ENCODE assay signal across 11 cellular contexts in the genomic region with DNA sequence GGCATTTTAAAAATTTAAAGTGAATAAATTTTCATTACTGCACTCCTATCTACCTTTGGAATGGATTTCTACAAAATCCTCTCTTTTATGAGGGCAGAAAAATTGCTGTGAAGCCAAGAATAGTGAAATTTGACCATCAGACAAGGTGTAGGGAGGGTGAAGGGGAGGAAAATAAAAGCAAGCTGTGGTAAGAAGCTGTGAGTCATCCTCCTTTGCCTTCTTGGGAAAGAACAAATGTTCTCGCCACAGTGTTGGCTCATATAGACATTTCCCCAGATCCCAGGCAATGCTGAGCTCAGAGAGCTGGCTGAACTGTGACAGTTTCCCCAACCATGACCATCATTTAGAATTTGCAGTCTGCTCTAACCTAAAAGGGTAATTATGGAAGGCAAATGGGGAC.
DNase-seq lines count a peak whose midpoint lies in the region; ATAC-seq and TF ChIP-seq lines count a peak whose summit lies in the region.
"Had no signal": no experiment of that assay in that cellular context is flagged by ENCODE, and none has a peak within 500 bp of the region (broad histone marks: within the 10 kb centered on the region; RNA-seq: fewer than 3 reads in every experiment).

No MANE protein-coding gene starts in this region.

- no peaks in the 10 kb centered on the region for H3K9me3 ChIP-seq in HCT116 (ENCODE audit: control insufficient read depth in 1 of 2, insufficient read depth in 1 of 2, low read depth in 1 of 2, low read length in 2 of 2)
- no peaks in the 10 kb centered on the region for H3K9me3 ChIP-seq in adrenal gland (replicated peaks in 1 of 3)
- no peaks in the 10 kb centered on the region for H3K9me3 ChIP-seq in heart left ventricle
- no peaks in the 10 kb centered on the region for H3K9me3 ChIP-seq in skeletal muscle tissue (ENCODE audit: control insufficient read depth in 3 of 3, low read length in 3 of 3)

- H3K9me2 ChIP-seq in HCT116 (ENCODE audit: insufficient read depth), result no peaks in the 10 kb centered on the region

- intact Hi-C loops in HCT116 (cut with micrococcal nuclease) (no loop called here), adrenal gland (cut with DNase I) (no loop called here), heart left ventricle (cut with DNase I) (loop anchor here in 7 of 10 donors (5.0 to 10.0 kb wide), 6 partner anchors 118 to 560 kb away; no protein-coding TSS in a partner anchor)

- H3K4me1 ChIP-seq in HCT116 (ENCODE audit: control insufficient read depth in 1 of 2, insufficient read depth in 2 of 2, low read length in 2 of 2) (peaks cover 4 to 7% of the 10 kb centered on the region in 2 experiments; a peak in 3 of 4 replicates), adrenal gland (replicated peaks in 1 of 2) (peaks cover 0 to 20% of the 10 kb centered on the region in 2 donors), heart left ventricle (peaks cover 0 to 38% (median 4%) of the 10 kb centered on the region in 12 donors), skeletal muscle tissue (ENCODE audit: control insufficient read depth in 3 of 3, insufficient read depth in 3 of 3, low read length in 3 of 3) (peaks cover 17 to 22% (median 19%) of the 10 kb centered on the region in 3 donors)

- DNase-seq in HCT116 (ENCODE audit: low read depth, low spot score) (no peak), adrenal gland (peak in 6 of 7 donors; percentile 67 to 79 (median 71)), heart left ventricle (no peak), DMS79 (lab: John Stamatoyannopoulos, UW) (no peak), activated gamma-delta T cell treated with Interleukin-2 at 50 U/mL for 16 hours (no peak)
- DNase-seq: activated CD4-positive, alpha-beta T cell treated with anti-CD3 and anti-CD28 coated beads, Interleukin-2, amount 10 ng/mL, durations not matched to agents 7 days and 5 days; NCI-H2081 treated with DMSO at 0.1 percent for 48 hours; stimulated activated CD4-positive, alpha-beta T cell treated with anti-CD3 and anti-CD28 coated beads, Interleukin-12 subunit alpha, Interleukin-12 subunit beta, amount 100 ng/mL, for 4 hours had no signal

- RAD21 ChIA-PET in HCT116 (lab: Charles Lee; ENCODE audit: low non-redundant PET in 1 of 2, low total read pairs in 2 of 2, uncharacterized antibody in 2 of 2, unreplicated experiment in 2 of 2), result no interaction called here

- no peak for TF ChIP-seq RAD21 in HCT116 (IDR thresholded peaks at IDR 0.05; ENCODE audit: low read depth)

- POLR2A ChIA-PET in HCT116 (lab: Charles Lee), result no interaction called here

- H3K4me3 ChIP-seq in HCT116 (replicated peaks in 1 of 2; ENCODE audit: low read depth in 1 of 2, low read length in 2 of 2) (no peak overlapping the region), adrenal gland (no peak overlapping the region), heart left ventricle (no peak overlapping the region), skeletal muscle tissue (ENCODE audit: low read length in 3 of 3) (no peak overlapping the region)

- H3K36me3 ChIP-seq in HCT116 (ENCODE audit: control insufficient read depth in 1 of 2, insufficient read depth in 2 of 2, low read length in 2 of 2) (no peaks in the 10 kb centered on the region), adrenal gland (replicated peaks in 1 of 2) (peaks cover 0 to 9% of the 10 kb centered on the region in 2 donors), heart left ventricle (peaks cover 0 to 21% (median 8%) of the 10 kb centered on the region in 9 donors), skeletal muscle tissue (ENCODE audit: control insufficient read depth in 3 of 3, insufficient read depth in 3 of 3, low read length in 3 of 3) (peaks cover 0 to 4% (median 0%) of the 10 kb centered on the region in 3 donors)

- no peak overlapping the region for H3K27ac ChIP-seq in HCT116 (ENCODE audit: low read depth, low read length)
- peak overlapping the region in 3 of 5 donors; percentile 52 to 86 (median 71) for H3K27ac ChIP-seq in adrenal gland
- H3K27ac ChIP-seq in heart left ventricle, result peak overlapping the region in 3 of 12 donors; percentile 22 to 81 (median 42)
- H3K27ac ChIP-seq in skeletal muscle tissue (ENCODE audit: low read depth, low read length), result peak overlapping the region; percentile 71

- H4K20me1 ChIP-seq in HCT116 (ENCODE audit: insufficient read depth), result no peaks in the 10 kb centered on the region

- TF ChIP-seq CTCF in HCT116 (IDR thresholded peaks at IDR 0.05 in 2 of 3, conservative IDR thresholded peaks at IDR 0.05 in 1 of 3; ENCODE audit: borderline replicate concordance in 1 of 3, insufficient read depth in 1 of 3, low read depth in 2 of 3, low read length in 2 of 3), result no peak
- TF ChIP-seq CTCF in adrenal gland (IDR thresholded peaks at IDR 0.05), result no peak
- TF ChIP-seq CTCF in heart left ventricle (IDR thresholded peaks at IDR 0.05), result no peak

- CTCF ChIA-PET in HCT116 (lab: Charles Lee), result no interaction called here

- WGBS in adrenal gland, 4 donors, result 20 to 59% (median 30%) methylated on average over 1 of the region's 1 CpG
- WGBS in heart left ventricle, 4 donors, result 70 to 74% (median 73%) methylated on average over 1 of the region's 1 CpG

- H2AFZ ChIP-seq in HCT116 (ENCODE audit: low read depth, low read length, poor library complexity, severe bottlenecking), result no peak overlapping the region

- TF ChIP-seq POLR2A in HCT116 (IDR thresholded peaks at IDR 0.05; ENCODE audit: borderline replicate concordance, extremely low read depth, insufficient read depth, insufficient read length) (no peak), adrenal gland (IDR thresholded peaks at IDR 0.05) (no peak), heart left ventricle (IDR thresholded peaks at IDR 0.05) (no peak)

- H3K79me2 ChIP-seq in HCT116 (ENCODE audit: insufficient read depth, low read length), result no peaks in the 10 kb centered on the region

- no TSS peak for BruUV-seq in HCT116 (replicated peaks; lab: Mats Ljungman, UMichigan)

- H3K9ac ChIP-seq in HCT116 (ENCODE audit: low read length) (no peak overlapping the region), skeletal muscle tissue (ENCODE audit: low read depth in 1 of 3, low read length in 3 of 3) (peak overlapping the region in 1 of 3 donors; percentile 3)

- no peak overlapping the region; the same call in 1 of the 2 replicates for H3K4me2 ChIP-seq in HCT116 (ENCODE audit: low read length)

- ATAC-seq in HCT116, result no peak; the same call in 1 of the 2 replicates
- peak; percentile 53 to 92 (median 78) for ATAC-seq in heart left ventricle
- ATAC-seq in HG02981 (IDR thresholded peaks at IDR 0.05; ENCODE audit: unreplicated experiment), result no peak
- ATAC-seq in GM21515 (IDR thresholded peaks at IDR 0.05; ENCODE audit: unreplicated experiment), result no peak

- no peaks in the 10 kb centered on the region for H3K27me3 ChIP-seq in HCT116 (ENCODE audit: insufficient read depth, low read length)
- no peaks in the 10 kb centered on the region for H3K27me3 ChIP-seq in adrenal gland
- H3K27me3 ChIP-seq in heart left ventricle, result no peaks in the 10 kb centered on the region
- H3K27me3 ChIP-seq in skeletal muscle tissue (ENCODE audit: control insufficient read depth in 3 of 3, insufficient read depth in 3 of 3, low read length in 3 of 3), result no peaks in the 10 kb centered on the region

TF ChIP-seq in HCT116, 20 proteins besides CTCF, POLR2A, EP300 and RAD21:
- no peak for TF ChIP-seq TCF7L2 (IDR thresholded peaks at IDR 0.05; ENCODE audit: borderline replicate concordance, extremely low read depth, insufficient read depth, insufficient read length)
- 0 out of 2 replicates have a peak, but pooled peaks have one; percentile 12 for TF ChIP-seq CBX3 (IDR thresholded peaks at IDR 0.05; ENCODE audit: low read depth)
- TF ChIP-seq FOSL1 (IDR thresholded peaks at IDR 0.05; ENCODE audit: low read depth), result peak; percentile 25; the same call in 1 of the 2 replicates
- TF ChIP-seq CEBPB (IDR thresholded peaks at IDR 0.05; ENCODE audit: low read depth), result 0 out of 2 replicates have a peak, but pooled peaks have one; percentile 40
- no peak for TF ChIP-seq EZH2 (IDR thresholded peaks at IDR 0.05)
- peak; percentile 38 for TF ChIP-seq JUND (IDR thresholded peaks at IDR 0.05)

Comparison
In these comparisons a context has a peak if more than half of its experiments do, and no peak if none do; other contexts are left out.
1. ATAC-seq: peak in heart left ventricle (4 of 4); none in HCT116 (single experiment), HG02981 (single experiment) and GM21515 (single experiment).
2. DNase-seq: peak in adrenal gland (6 of 7); none in HCT116 (single experiment), heart left ventricle (0 of 5), DMS79 (single experiment) and activated gamma-delta T cell treated with Interleukin-2 at 50 U/mL for 16 hours (single experiment).
3. intact Hi-C loops: an anchor here in heart left ventricle (5.0 to 10.0 kb wide); none called in HCT116 and adrenal gland.